In genomic region chr16:85036398-85037049, GRCh38 we compare ENCODE assay signal across 18 cellular contexts. TPM values are rescaled to one million over a fixed set of nuclear protein-coding genes. Genes with fewer than 3 reads are reported as not detected.
DNase-seq lines count a peak whose midpoint lies in the region; ATAC-seq, FAIRE-seq and TF ChIP-seq lines count a peak whose summit lies in the region.
"Had no signal": no experiment of that assay in that cellular context is flagged by ENCODE, and none has a peak within 500 bp of the region (broad histone marks: within the 10 kb centered on the region; RNA-seq: fewer than 3 reads in every experiment).

No MANE protein-coding gene starts in this region.

- H3K79me2 ChIP-seq in HepG2 (ENCODE audit: insufficient read depth, low read length) = no peaks in the 10 kb centered on the region

- no peak overlapping the region for H3K9ac ChIP-seq in HepG2 (ENCODE audit: insufficient read depth, low read depth, low read length)
- H3K9ac ChIP-seq: BLaER1 treated with 17β-estradiol and CSF1 and Interleukin-3, amounts not matched to agents 10 nM and 100 nM had no signal

- WGBS in suprapubic skin = 89% methylated on average over 13 of the region's 13 CpGs
- 56% methylated on average over 13 of the region's 13 CpGs for WGBS in HepG2 (ENCODE audit: low lambda C conversion rate)

- BruUV-seq in HepG2 (replicated peaks; lab: Mats Ljungman, UMichigan) = no TSS peak

- H3K27me3 ChIP-seq in suprapubic skin = no peaks in the 10 kb centered on the region
- H3K27me3 ChIP-seq in HepG2 (ENCODE audit: control insufficient read depth in 1 of 2, insufficient read depth in 2 of 2, low read length in 2 of 2) = peaks cover 0 to 24% of the 10 kb centered on the region in 2 experiments; a peak in 3 of 5 replicates
- H3K27me3 ChIP-seq: body of pancreas, right lobe of liver, tibial artery had no signal

- CTCF ChIA-PET in HepG2 (lab: Yijun Ruan, JAX; ENCODE audit: low intra/inter-chr PET ratio, low total read pairs) = no interaction called here

- no peak overlapping the region for H3K4me3 ChIP-seq in choroid plexus epithelial cell (ENCODE audit: low read depth, low read length)
- H3K4me3 ChIP-seq in suprapubic skin = no peak overlapping the region
- no peak overlapping the region for H3K4me3 ChIP-seq in HepG2 (replicated peaks in 1 of 3; ENCODE audit: insufficient read depth in 1 of 3, low read depth in 2 of 3, low read length in 3 of 3)
- H3K4me3 ChIP-seq: BLaER1 treated with 17β-estradiol and CSF1 and Interleukin-3, amounts not matched to agents 10 nM and 100 nM; body of pancreas; mucosa of descending colon; right lobe of liver; tibial artery had no signal

- no peak for TF ChIP-seq RAD21 in Ishikawa (IDR thresholded peaks at IDR 0.05; ENCODE audit: low read depth)
- TF ChIP-seq RAD21 in HepG2 (CRISPR knock-in tag; IDR thresholded peaks at IDR 0.05) = no peak

- H3K4me1 ChIP-seq in suprapubic skin = peaks cover 3% of the 10 kb centered on the region
- peaks cover 7% of the 10 kb centered on the region; the same call in 1 of the 2 replicates for H3K4me1 ChIP-seq in HepG2 (ENCODE audit: insufficient read depth, low read length)
- H3K4me1 ChIP-seq: tibial artery had no signal

- TF ChIP-seq CTCF in choroid plexus epithelial cell (conservative IDR thresholded peaks at IDR 0.05; ENCODE audit: low read depth, low read length) = no peak
- no peak for TF ChIP-seq CTCF in suprapubic skin (IDR thresholded peaks at IDR 0.05)
- no peak for TF ChIP-seq CTCF in HepG2 (CRISPR knock-in tag; IDR thresholded peaks at IDR 0.05)

- FAIRE-seq in HepG2 (lab: Jason Lieb, UNC) = no peak

- H3K4me2 ChIP-seq in HepG2 (ENCODE audit: low read depth, low read length) = no peak overlapping the region

- H2AFZ ChIP-seq in HepG2 (ENCODE audit: low read length) = no peak overlapping the region

- TF ChIP-seq POLR2A in suprapubic skin (IDR thresholded peaks at IDR 0.05) (no peak), HepG2 (IDR thresholded peaks at IDR 0.05; ENCODE audit: insufficient read depth in 1 of 2, low read depth in 2 of 2, low read length in 2 of 2) (no peak)

- H3K27ac ChIP-seq in suprapubic skin = no peak overlapping the region
- H3K27ac ChIP-seq in HepG2 (ENCODE audit: extremely low read length, insufficient read depth, low read length) = no peak overlapping the region
- H3K27ac ChIP-seq: body of pancreas, right lobe of liver, tibial artery had no signal

- intact Hi-C loops in HepG2 (cut with micrococcal nuclease; ENCODE audit: unreplicated experiment) = no loop called here

- H3K36me3 ChIP-seq in suprapubic skin = peaks cover 11% of the 10 kb centered on the region
- H3K36me3 ChIP-seq in HepG2 (replicated peaks in 1 of 2; ENCODE audit: control insufficient read depth in 1 of 2, insufficient read depth in 2 of 2, low read length in 2 of 2) = no peaks in the 10 kb centered on the region
- H3K36me3 ChIP-seq: right lobe of liver had no signal

- POLR2A ChIA-PET in HepG2 (lab: Yijun Ruan, JAX) = no interaction called here

- DNase-seq in G401 (ENCODE audit: low spot score) (peak; percentile 65), choroid plexus epithelial cell (ENCODE audit: low read depth) (peak; percentile 61), pons (ENCODE audit: low spot score) (peak; percentile 48), NCI-H510A treated with DMSO at 0.1 percent for 48 hours (lab: John Stamatoyannopoulos, UW) (no peak), suprapubic skin (ENCODE audit: low spot score in 2 of 2) (no peak), NCI-H526 (lab: John Stamatoyannopoulos, UW) (no peak), HepG2 (ENCODE audit: low spot score) (no peak)
- DNase-seq: activated CD4-positive, alpha-beta memory T cell treated with anti-CD3 and anti-CD28 coated beads, Interleukin-2, amount 10 ng/mL, durations not matched to agents 7 days and 5 days; H9; mucosa of descending colon; NCI-H345; right lobe of liver; stimulated activated CD4-positive, alpha-beta T cell treated with anti-CD3 and anti-CD28 coated beads, Interleukin-4, amount 100 ng/mL, for 1 hour; stimulated activated CD8-positive, alpha-beta memory T cell treated with anti-CD3 and anti-CD28 coated beads, Interleukin-4, amount 100 ng/mL, for 48 hours; tibial artery had no signal

- H4K20me1 ChIP-seq in HepG2 (ENCODE audit: insufficient read depth, low read length) = no peaks in the 10 kb centered on the region

- TF ChIP-seq EP300 in Ishikawa (IDR thresholded peaks at IDR 0.05; ENCODE audit: borderline replicate concordance) = no peak
- TF ChIP-seq EP300 in suprapubic skin (IDR thresholded peaks at IDR 0.05) = no peak
- no peak for TF ChIP-seq EP300 in HepG2 (IDR thresholded peaks at IDR 0.05; ENCODE audit: low read depth in 2 of 2, low read length in 2 of 2)
- no peak for TF ChIP-seq EP300 in HepG2 (CRISPR knock-in tag; IDR thresholded peaks at IDR 0.05; ENCODE audit: borderline replicate concordance)

- H3K9me3 ChIP-seq in suprapubic skin = no peaks in the 10 kb centered on the region
- no peaks in the 10 kb centered on the region for H3K9me3 ChIP-seq in HepG2 (ENCODE audit: low read length)
- H3K9me3 ChIP-seq: BLaER1 treated with 17β-estradiol and CSF1 and Interleukin-3, amounts not matched to agents 10 nM and 100 nM; body of pancreas; mucosa of descending colon; right lobe of liver; tibial artery had no signal

- in situ Hi-C loops in G401 (cut with HindIII; ENCODE audit: low sequenced_read_pairs) = no loop called here
- in situ Hi-C loops in HepG2 (cut with HindIII; ENCODE audit: extremely low pct_ligation_motif_present, low pct_unique_long_range_greater_than_20kb) = no loop called here

- no peak for ATAC-seq in HepG2
- ATAC-seq: body of pancreas had no signal

TF ChIP-seq in Ishikawa, 13 proteins besides CTCF, POLR2A, EP300 and RAD21 (continues in another document):
- no peak for TF ChIP-seq CEBPB (IDR thresholded peaks at IDR 0.05)

TF ChIP-seq in HepG2, 621 proteins besides CTCF, POLR2A, EP300 and RAD21 (continues in another document):
- TF ChIP-seq AGO2 (optimal IDR thresholded peaks at IDR 0.05; ENCODE audit: low read depth, low read length) = no peak

RNA-seq across cellular contexts. Expression of gene KIAA0513, which starts 8.9 kb away (rescaled TPM):
- total RNA-seq in G401 (2014; rRNA removed; shearing (Covaris generic)) = 5.5 and 10.5 TPM in 2 replicates
- total RNA-seq in suprapubic skin (10 to 100 TPM; 23.7 to 32.3 (median 26.6) TPM), HepG2 (2016; rRNA removed; fragmentation: Illumina TruSeq; extraction: Trizol) (1.5 and 1.8 TPM in 2 replicates)
- 0.62 and 0.91 TPM in 2 replicates for total RNA-seq in HepG2 (2016; cell fraction: cytosol; rRNA removed; fragmentation: Illumina TruSeq; extraction: Trizol; ENCODE audit: low read depth)
- 1.5 and 1.7 TPM in 2 replicates for total RNA-seq in HepG2 (2016; cell fraction: insoluble cytoplasmic fraction; rRNA removed; fragmentation: Illumina TruSeq; extraction: Trizol)
- total RNA-seq in HepG2 (2016; cell fraction: membrane; rRNA removed; fragmentation: Illumina TruSeq; extraction: Trizol) = 0.99 and 1.1 TPM in 2 replicates
- 0.75 and 1.6 TPM in 2 replicates for total RNA-seq in HepG2 (2016; cell fraction: nucleus; rRNA removed; fragmentation: Illumina TruSeq; extraction: Trizol)
- 1.8 and 2.4 TPM in 2 replicates for polyA plus RNA-seq in HepG2 (2011; rRNA removed)
- polyA plus RNA-seq in HepG2 (2011; cell fraction: cytosol; rRNA removed) = 1.6 and 2.3 TPM in 2 replicates
- 6.1 and 6.2 TPM in 2 replicates for polyA plus RNA-seq in HepG2 (2011; cell fraction: nucleus; rRNA removed)
- polyA plus RNA-seq in HepG2 (2012) = 1.6 and 2.5 TPM in 2 replicates
- 0.47 and 1.2 TPM in 2 replicates for polyA plus RNA-seq in HepG2 (2016; cell fraction: cytosol; fragmentation: Illumina TruSeq; extraction: Trizol; ENCODE audit: low read depth)
- polyA plus RNA-seq in HepG2 (2016; cell fraction: insoluble cytoplasmic fraction; fragmentation: Illumina TruSeq; extraction: Trizol; ENCODE audit: low read depth) = 1.3 and 1.5 TPM in 2 replicates
- 0.90 and 1.2 TPM in 2 replicates for polyA plus RNA-seq in HepG2 (2016; cell fraction: membrane; fragmentation: Illumina TruSeq; extraction: Trizol; ENCODE audit: low read depth)
- 1.4 and 2.0 TPM in 2 replicates for polyA plus RNA-seq in HepG2 (2016; cell fraction: nucleus; fragmentation: Illumina TruSeq; extraction: Trizol; ENCODE audit: insufficient read depth, low read depth)
- 1.2 and 3.4 TPM in 2 replicates for polyA minus RNA-seq in HepG2 (2011; rRNA and poly(A)+ RNA removed; ENCODE audit: low replicate concordance)
- 0.99 and 1.8 TPM in 2 replicates for polyA minus RNA-seq in HepG2 (2011; cell fraction: cytosol; rRNA and poly(A)+ RNA removed)
- 3.6 and 5.5 TPM in 2 replicates for polyA minus RNA-seq in HepG2 (2011; cell fraction: nucleus; rRNA and poly(A)+ RNA removed)

RNA-seq across cellular contexts. Expression of gene ZDHHC7, which starts 25.2 kb away (rescaled TPM):
- 32.9 and 46.2 TPM in 2 replicates for total RNA-seq in G401 (2014; rRNA removed; shearing (Covaris generic))
- total RNA-seq in suprapubic skin = 10 to 100 TPM; 45.9 to 65.5 (median 54.3) TPM
- total RNA-seq in HepG2 (2016; rRNA removed; fragmentation: Illumina TruSeq; extraction: Trizol) = 39.6 and 46.8 TPM in 2 replicates
- 7.0 and 8.2 TPM in 2 replicates for total RNA-seq in HepG2 (2016; cell fraction: cytosol; rRNA removed; fragmentation: Illumina TruSeq; extraction: Trizol; ENCODE audit: low read depth)
- 36.4 and 48.1 TPM in 2 replicates for total RNA-seq in HepG2 (2016; cell fraction: insoluble cytoplasmic fraction; rRNA removed; fragmentation: Illumina TruSeq; extraction: Trizol)
- 31.2 and 33.2 TPM in 2 replicates for total RNA-seq in HepG2 (2016; cell fraction: membrane; rRNA removed; fragmentation: Illumina TruSeq; extraction: Trizol)
- total RNA-seq in HepG2 (2016; cell fraction: nucleus; rRNA removed; fragmentation: Illumina TruSeq; extraction: Trizol) = 34.5 and 37.8 TPM in 2 replicates
- polyA plus RNA-seq in HepG2 (2011; rRNA removed) = 67.6 and 79.2 TPM in 2 replicates
- 96.7 and 128 TPM in 2 replicates for polyA plus RNA-seq in HepG2 (2011; cell fraction: cytosol; rRNA removed)
- 127 and 132 TPM in 2 replicates for polyA plus RNA-seq in HepG2 (2011; cell fraction: nucleus; rRNA removed)
- polyA plus RNA-seq in HepG2 (2012) = 56.5 and 63.5 TPM in 2 replicates
- 4.1 and 4.9 TPM in 2 replicates for polyA plus RNA-seq in HepG2 (2016; cell fraction: cytosol; fragmentation: Illumina TruSeq; extraction: Trizol; ENCODE audit: low read depth)
- polyA plus RNA-seq in HepG2 (2016; cell fraction: insoluble cytoplasmic fraction; fragmentation: Illumina TruSeq; extraction: Trizol; ENCODE audit: low read depth) = 35.0 and 37.7 TPM in 2 replicates
- polyA plus RNA-seq in HepG2 (2016; cell fraction: membrane; fragmentation: Illumina TruSeq; extraction: Trizol; ENCODE audit: low read depth) = 18.0 and 19.5 TPM in 2 replicates
- polyA plus RNA-seq in HepG2 (2016; cell fraction: nucleus; fragmentation: Illumina TruSeq; extraction: Trizol; ENCODE audit: insufficient read depth, low read depth) = 57.2 and 68.7 TPM in 2 replicates
- 49.1 and 145 TPM in 2 replicates for polyA minus RNA-seq in HepG2 (2011; rRNA and poly(A)+ RNA removed; ENCODE audit: low replicate concordance)
- polyA minus RNA-seq in HepG2 (2011; cell fraction: cytosol; rRNA and poly(A)+ RNA removed) = 43.3 and 54.9 TPM in 2 replicates
- 53.7 and 58.9 TPM in 2 replicates for polyA minus RNA-seq in HepG2 (2011; cell fraction: nucleus; rRNA and poly(A)+ RNA removed)

Comparison
In these comparisons a context has a peak if more than half of its experiments do, and no peak if none do; other contexts are left out.
1. DNase-seq: peak in G401 (single experiment), choroid plexus epithelial cell (single experiment) and pons (single experiment); none in NCI-H510A treated with DMSO at 0.1 percent for 48 hours (single experiment), suprapubic skin (0 of 2), NCI-H526 (0 of 2) and HepG2 (single experiment).